1 cellular context compared by ENCODE assay signal in the genomic region with DNA sequence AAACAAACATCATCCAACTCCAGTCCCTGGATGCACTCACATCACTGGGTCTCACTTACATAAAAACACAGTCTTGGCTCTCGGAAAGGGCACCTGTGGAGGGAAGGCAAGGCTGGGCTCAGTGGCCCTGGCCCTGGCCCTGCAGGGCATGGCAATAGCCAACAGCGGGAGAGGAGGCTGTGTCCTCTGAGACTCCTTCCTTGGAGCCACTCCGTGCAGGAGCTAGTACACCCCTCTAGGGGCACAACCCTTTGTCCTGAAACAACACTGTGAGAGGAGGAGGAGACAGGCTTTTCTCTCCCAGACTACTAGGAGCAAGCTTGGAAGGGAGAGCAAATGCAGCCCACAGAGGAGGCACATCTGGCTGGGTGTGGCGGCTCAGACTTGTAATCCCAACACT.
TF ChIP-seq lines count a peak whose summit lies in the region.

No MANE protein-coding gene starts in this region.

TF ChIP-seq in GM23338, 12 proteins besides CTCF, POLR2A, EP300 and RAD21 (continued from another document):
- TF ChIP-seq ZNF462 (CRISPR knock-in tag; IDR thresholded peaks at IDR 0.05) (no peak), POLR2AphosphoS5 (IDR thresholded peaks at IDR 0.05; ENCODE audit: low read depth) (no peak), STAT1 (IDR thresholded peaks at IDR 0.05; ENCODE audit: unreplicated experiment) (no peak), EZH2phosphoT487 (IDR thresholded peaks at IDR 0.05; ENCODE audit: unreplicated experiment) (no peak), REST (IDR thresholded peaks at IDR 0.05; ENCODE audit: unreplicated experiment) (no peak)
- TF ChIP-seq, protein P1, sequence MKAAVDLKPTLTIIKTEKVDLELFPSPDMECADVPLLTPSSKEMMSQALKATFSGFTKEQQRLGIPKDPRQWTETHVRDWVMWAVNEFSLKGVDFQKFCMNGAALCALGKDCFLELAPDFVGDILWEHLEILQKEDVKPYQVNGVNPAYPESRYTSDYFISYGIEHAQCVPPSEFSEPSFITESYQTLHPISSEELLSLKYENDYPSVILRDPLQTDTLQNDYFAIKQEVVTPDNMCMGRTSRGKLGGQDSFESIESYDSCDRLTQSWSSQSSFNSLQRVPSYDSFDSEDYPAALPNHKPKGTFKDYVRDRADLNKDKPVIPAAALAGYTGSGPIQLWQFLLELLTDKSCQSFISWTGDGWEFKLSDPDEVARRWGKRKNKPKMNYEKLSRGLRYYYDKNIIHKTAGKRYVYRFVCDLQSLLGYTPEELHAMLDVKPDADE (IDR thresholded peaks at IDR 0.05), result no peak
